Comparison of ENCODE assay signal across 1 cellular context in genomic region chr20:32191873-32192272, GRCh38.
TF ChIP-seq lines count a peak whose summit lies in the region.

No MANE protein-coding gene starts in this region.

TF ChIP-seq in GM12878, 131 proteins besides CTCF, POLR2A, EP300 and RAD21:
- no peak for TF ChIP-seq SUZ12 (IDR thresholded peaks at IDR 0.05; ENCODE audit: unreplicated experiment)
- TF ChIP-seq POLR2AphosphoS5 (IDR thresholded peaks at IDR 0.05; ENCODE audit: low read length) = 0 out of 2 replicates have a peak, but pooled peaks have one; percentile 3
